In the genomic region with DNA sequence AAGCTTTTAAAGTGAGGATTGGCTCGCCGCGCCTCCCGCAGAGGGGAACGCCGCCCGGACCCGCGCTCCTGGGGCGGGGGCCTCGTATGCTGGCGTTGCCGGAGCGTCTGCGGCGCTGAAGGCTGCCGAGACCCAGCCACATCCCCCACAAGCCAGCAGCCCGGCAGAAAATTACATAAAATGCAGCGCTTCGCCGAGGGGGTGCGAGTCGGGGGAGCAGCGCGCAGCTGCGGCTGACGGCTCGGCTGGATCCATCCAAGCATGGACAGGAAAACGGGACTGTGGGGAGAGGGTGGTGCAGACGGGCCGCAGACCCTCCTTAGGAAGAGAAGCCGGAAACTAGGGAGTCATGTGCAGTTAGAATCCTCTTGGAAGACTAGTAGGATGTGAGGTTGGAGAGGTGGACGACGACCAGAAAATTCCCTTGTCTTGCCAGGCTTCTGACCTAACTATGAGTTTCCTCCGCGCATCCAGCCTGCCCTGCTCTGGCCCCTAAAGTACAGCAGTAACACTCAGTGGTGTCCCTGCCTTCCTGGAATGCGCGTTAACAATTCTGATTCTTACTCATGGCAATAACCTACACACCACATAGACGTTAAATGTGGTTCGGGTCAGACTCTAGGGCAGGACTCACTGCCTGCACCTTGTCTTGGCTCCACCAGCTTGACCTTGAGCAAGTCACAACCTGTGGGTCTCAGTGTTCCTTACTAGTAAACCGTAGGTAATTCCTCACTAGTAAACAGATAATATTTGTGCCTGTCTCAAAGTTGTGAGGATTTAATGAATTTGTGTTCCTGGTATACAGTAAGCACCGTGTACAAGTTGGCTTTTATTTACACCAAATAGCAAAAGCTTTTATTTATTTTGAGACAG, we compare ENCODE assay signal across 1 cellular context.
TF ChIP-seq lines count a peak whose summit lies in the region.

No MANE protein-coding gene starts in this region.

TF ChIP-seq in HepG2, 621 proteins besides CTCF, POLR2A, EP300 and RAD21 (continued from another document):
- TF ChIP-seq, protein P1, sequence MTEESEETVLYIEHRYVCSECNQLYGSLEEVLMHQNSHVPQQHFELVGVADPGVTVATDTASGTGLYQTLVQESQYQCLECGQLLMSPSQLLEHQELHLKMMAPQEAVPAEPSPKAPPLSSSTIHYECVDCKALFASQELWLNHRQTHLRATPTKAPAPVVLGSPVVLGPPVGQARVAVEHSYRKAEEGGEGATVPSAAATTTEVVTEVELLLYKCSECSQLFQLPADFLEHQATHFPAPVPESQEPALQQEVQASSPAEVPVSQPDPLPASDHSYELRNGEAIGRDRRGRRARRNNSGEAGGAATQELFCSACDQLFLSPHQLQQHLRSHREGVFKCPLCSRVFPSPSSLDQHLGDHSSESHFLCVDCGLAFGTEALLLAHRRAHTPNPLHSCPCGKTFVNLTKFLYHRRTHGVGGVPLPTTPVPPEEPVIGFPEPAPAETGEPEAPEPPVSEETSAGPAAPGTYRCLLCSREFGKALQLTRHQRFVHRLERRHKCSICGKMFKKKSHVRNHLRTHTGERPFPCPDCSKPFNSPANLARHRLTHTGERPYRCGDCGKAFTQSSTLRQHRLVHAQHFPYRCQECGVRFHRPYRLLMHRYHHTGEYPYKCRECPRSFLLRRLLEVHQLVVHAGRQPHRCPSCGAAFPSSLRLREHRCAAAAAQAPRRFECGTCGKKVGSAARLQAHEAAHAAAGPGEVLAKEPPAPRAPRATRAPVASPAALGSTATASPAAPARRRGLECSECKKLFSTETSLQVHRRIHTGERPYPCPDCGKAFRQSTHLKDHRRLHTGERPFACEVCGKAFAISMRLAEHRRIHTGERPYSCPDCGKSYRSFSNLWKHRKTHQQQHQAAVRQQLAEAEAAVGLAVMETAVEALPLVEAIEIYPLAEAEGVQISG (CRISPR knock-in tag; IDR thresholded peaks at IDR 0.05) = no peak
- TF ChIP-seq EEA1 (CRISPR knock-in tag; IDR thresholded peaks at IDR 0.05; ENCODE audit: borderline replicate concordance) = no peak
- TF ChIP-seq SSRP1 (CRISPR knock-in tag; IDR thresholded peaks at IDR 0.05) = 0 out of 2 replicates have a peak, but pooled peaks have one; percentile 55
- no peak for TF ChIP-seq ZNF282 (IDR thresholded peaks at IDR 0.05; ENCODE audit: partially characterized antibody)
- TF ChIP-seq GFI1 (CRISPR knock-in tag; IDR thresholded peaks at IDR 0.05; ENCODE audit: borderline replicate concordance) = no peak
- TF ChIP-seq GLI4 (CRISPR knock-in tag; IDR thresholded peaks at IDR 0.05; ENCODE audit: borderline replicate concordance) = no peak
- TF ChIP-seq ZNF101 (CRISPR knock-in tag; IDR thresholded peaks at IDR 0.05; ENCODE audit: borderline replicate concordance, low read depth) = no peak
- TF ChIP-seq ZNF570 (CRISPR knock-in tag; IDR thresholded peaks at IDR 0.05; ENCODE audit: borderline replicate concordance) = no peak
- peak; percentile 32; the same call in 1 of the 2 replicates for TF ChIP-seq ZNF224 (CRISPR knock-in tag; IDR thresholded peaks at IDR 0.05)
- peak; percentile 71 for TF ChIP-seq TEAD3 (CRISPR knock-in tag; optimal IDR thresholded peaks at IDR 0.05; ENCODE audit: borderline replicate concordance)
- no peak for TF ChIP-seq FOXJ3 (CRISPR knock-in tag; IDR thresholded peaks at IDR 0.05; ENCODE audit: borderline replicate concordance)
- no peak for TF ChIP-seq CC2D1A (CRISPR knock-in tag; IDR thresholded peaks at IDR 0.05)
- peak; percentile 99 for TF ChIP-seq ZNF12 (CRISPR knock-in tag; IDR thresholded peaks at IDR 0.05)
